In the genomic region with DNA sequence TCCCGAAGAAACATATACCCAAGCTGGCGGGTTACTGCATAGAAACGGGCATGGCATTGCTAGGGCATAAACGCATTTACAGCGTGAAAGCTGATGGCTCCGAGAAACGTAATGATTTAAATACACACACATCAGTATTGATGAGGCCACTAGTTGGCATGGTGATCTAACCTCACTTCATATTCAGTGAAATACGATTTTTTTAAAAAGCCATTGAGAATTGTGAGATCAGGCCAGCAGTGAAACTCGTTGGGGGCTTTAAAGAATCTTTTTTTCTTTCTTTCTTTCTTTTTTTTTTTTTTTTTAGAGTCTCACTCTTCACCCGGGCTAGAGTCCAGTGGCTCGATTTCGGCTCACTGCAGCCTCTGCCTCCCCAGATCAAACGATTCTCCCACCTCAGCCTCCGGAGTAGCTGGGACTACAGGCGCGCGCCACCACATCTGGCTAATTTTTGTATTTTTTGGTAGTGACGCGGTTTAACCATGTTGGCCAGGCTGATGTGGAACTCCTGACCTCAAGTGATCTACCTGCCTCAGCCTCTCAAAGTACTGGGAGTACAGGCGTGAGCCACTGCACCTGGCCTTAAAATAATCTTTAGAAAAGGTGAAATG, we compare ENCODE assay signal across 9 cellular contexts. TPM values are rescaled to one million over a fixed set of nuclear protein-coding genes. Genes with fewer than 3 reads are reported as not detected.
DNase-seq lines count a peak whose midpoint lies in the region; ATAC-seq, FAIRE-seq and TF ChIP-seq lines count a peak whose summit lies in the region.
"Had no signal": no experiment of that assay in that cellular context is flagged by ENCODE, and none has a peak within 500 bp of the region (broad histone marks: within the 10 kb centered on the region; RNA-seq: fewer than 3 reads in every experiment).

No MANE protein-coding gene starts in this region.

- H3K4me1 Mint-ChIP-seq in activated naive CD8-positive, alpha-beta T cell treated with anti-CD3 and anti-CD28 coated beads, Interleukin-2, amount 10 ng/mL, durations not matched to agents 7 days and 5 days = peaks cover 7% of the 10 kb centered on the region

- 46 to 51% methylated on average over 20 of the region's 20 CpGs for WGBS in testis, 2 donors

- H3K4me1 ChIP-seq in kidney (ENCODE audit: control insufficient read depth in 1 of 2, insufficient read depth in 1 of 2, low read depth in 1 of 2, low read length in 2 of 2) = peaks cover 8 to 17% of the 10 kb centered on the region in 2 donors
- peaks cover 4% of the 10 kb centered on the region for H3K4me1 ChIP-seq in testis

- H3K27ac ChIP-seq in kidney (ENCODE audit: low read depth in 2 of 2, low read length in 2 of 2) = peak overlapping the region; percentile 99 to 100
- H3K27ac ChIP-seq in testis = peak overlapping the region; percentile 89 to 98
- H3K27ac ChIP-seq: SK-N-MC had no signal

- no peak for TF ChIP-seq POLR2A in testis (IDR thresholded peaks at IDR 0.05)

- H3K9me3 ChIP-seq in kidney (ENCODE audit: control insufficient read depth in 1 of 2, low read length in 2 of 2) = no peaks in the 10 kb centered on the region
- H3K9me3 ChIP-seq in testis = no peaks in the 10 kb centered on the region

- intact Hi-C loops in kidney (cut with DNase I) = no loop called here
- intact Hi-C loops in testis (cut with DNase I; ENCODE audit: low total_unique reads) = loop anchor here (5.0 to 10.0 kb wide), 2 partner anchors 178 to 276 kb away; no protein-coding TSS in a partner anchor

- no peak for TF ChIP-seq CTCF in kidney (IDR thresholded peaks at IDR 0.05; ENCODE audit: borderline replicate concordance, extremely low read depth, insufficient read depth)
- no peak for TF ChIP-seq CTCF in testis (IDR thresholded peaks at IDR 0.05)

- no peak overlapping the region for H3K27ac Mint-ChIP-seq in activated naive CD8-positive, alpha-beta T cell treated with anti-CD3 and anti-CD28 coated beads, Interleukin-2, amount 10 ng/mL, durations not matched to agents 7 days and 5 days

- H3K27me3 ChIP-seq in testis = no peaks in the 10 kb centered on the region

- H3K36me3 ChIP-seq in kidney (ENCODE audit: control insufficient read depth in 1 of 2, insufficient read depth in 2 of 2, low read length in 2 of 2) (peaks cover 0 to 6% of the 10 kb centered on the region in 2 donors), testis (ENCODE audit: low read depth, missing control alignments) (no peaks in the 10 kb centered on the region)

- H3K9me3 Mint-ChIP-seq in activated naive CD8-positive, alpha-beta T cell treated with anti-CD3 and anti-CD28 coated beads, Interleukin-2, amount 10 ng/mL, durations not matched to agents 7 days and 5 days = no peaks in the 10 kb centered on the region

- FAIRE-seq in kidney (lab: Jason Lieb, UNC) = no peak

- peaks cover 8% of the 10 kb centered on the region for H3K36me3 Mint-ChIP-seq in activated naive CD8-positive, alpha-beta T cell treated with anti-CD3 and anti-CD28 coated beads, Interleukin-2, amount 10 ng/mL, durations not matched to agents 7 days and 5 days

- H3K4me3 ChIP-seq in kidney (ENCODE audit: low read length in 2 of 2) = peak overlapping the region; percentile 60 to 75
- H3K4me3 ChIP-seq in testis = peak overlapping the region; percentile 69 to 76
- H3K4me3 ChIP-seq: SK-N-MC had no signal

- peak; percentile 6 to 8 for ATAC-seq in activated CD4-positive, CD25-positive, alpha-beta regulatory T cell treated with anti-CD3 and anti-CD28 coated beads, Interleukin-2, amount 50 U/mL, for 24 hours
- ATAC-seq in activated naive CD8-positive, alpha-beta T cell treated with anti-CD3 and anti-CD28 coated beads, Interleukin-2, amount 10 ng/mL, durations not matched to agents 7 days and 5 days (ENCODE audit: low read depth) = no peak

- peaks cover 13% of the 10 kb centered on the region for H3K27me3 Mint-ChIP-seq in activated naive CD8-positive, alpha-beta T cell treated with anti-CD3 and anti-CD28 coated beads, Interleukin-2, amount 10 ng/mL, durations not matched to agents 7 days and 5 days

- POLR2A ChIA-PET in activated naive CD8-positive, alpha-beta T cell treated with anti-CD3 and anti-CD28 coated beads, Interleukin-2, amount 10 ng/mL, durations not matched to agents 7 days and 5 days (lab: Charles Lee) = interaction anchor here (0.7 to 5.1 kb wide), 6 partner anchors 12 to 119 kb away, joined by 3 to 35 read pairs (median 4); no protein-coding TSS in a partner anchor

- H3K9ac ChIP-seq in kidney (ENCODE audit: low read length in 2 of 2) = peak overlapping the region; percentile 85 to 90

- peak overlapping the region; percentile 85 for H3K4me3 Mint-ChIP-seq in activated naive CD8-positive, alpha-beta T cell treated with anti-CD3 and anti-CD28 coated beads, Interleukin-2, amount 10 ng/mL, durations not matched to agents 7 days and 5 days

- no peak for DNase-seq in activated CD4-positive, CD25-positive, alpha-beta regulatory T cell treated with anti-CD3 and anti-CD28 coated beads, Interleukin-2, amount 50 U/mL, for 72 hours
- no peak for DNase-seq in activated naive CD8-positive, alpha-beta T cell treated with anti-CD3 and anti-CD28 coated beads, Interleukin-2, amount 10 ng/mL, durations not matched to agents 7 days and 5 days
- DNase-seq in kidney = no peak
- DNase-seq in testis = no peak
- no peak for DNase-seq in iPS-NIHi7 (ENCODE audit: extremely low spot score)
- DNase-seq in NCI-H187 (lab: John Stamatoyannopoulos, UW) = no peak
- DNase-seq in AML-193 (lab: John Stamatoyannopoulos, UW) = no peak

RNA-seq across cellular contexts. Expression of gene SMAD7, which starts 2.4 kb away (rescaled TPM):
- total RNA-seq in activated naive CD8-positive, alpha-beta T cell treated with anti-CD3 and anti-CD28 coated beads, Interleukin-2, amount 10 ng/mL, durations not matched to agents 7 days and 5 days = 10 to 100 TPM; 26.8 to 30.1 TPM
- total RNA-seq in kidney = 32.6 TPM
- 17.3 TPM for polyA plus RNA-seq in kidney (ENCODE audit: insufficient read depth, low read depth, low replicate concordance)
- total RNA-seq in testis = 10 to 100 TPM in 1 of 2 donors, 1 to 10 TPM in 1; 9.8 to 14.6 TPM
- 7.5 TPM for polyA plus RNA-seq in testis (ENCODE audit: insufficient read depth, low read depth, low replicate concordance)
